Comparison of ENCODE assay signal across 8 cellular contexts in genomic region chr21:44801468-44802395, GRCh38. TPM values are rescaled to one million over a fixed set of nuclear protein-coding genes. Genes with fewer than 3 reads are reported as not detected.
A peak's percentile ranks its signal among the peaks of the same experiment; 100 is the strongest.
DNase-seq lines count a peak whose midpoint lies in the region; ATAC-seq and TF ChIP-seq lines count a peak whose summit lies in the region.

UBE2G2 (minus strand) TSS chr21:44801820; CDS start chr21:44801748, 72 bp downstream.

- H3K4me3 ChIP-seq in HUES64 (ENCODE audit: low read length) (peak within 1 kb of the TSS; percentile 96), epithelial cell of esophagus (ENCODE audit: low read length) (peak within 1 kb of the TSS; percentile 89)

- no peak for TF ChIP-seq CTCF in epithelial cell of esophagus (IDR thresholded peaks at IDR 0.05; ENCODE audit: insufficient read depth, low read depth, low read length, missing control alignments)

- WGBS in HUES64 = under 1% methylated on average over 97 of the region's 97 CpGs

- peak within 1 kb of the TSS; percentile 87 for H3K27ac ChIP-seq in HUES64 (ENCODE audit: low read depth, low read length)

- H3K4me1 ChIP-seq in HUES64 (ENCODE audit: insufficient read depth, low read length) = peaks cover 18% of the 10 kb centered on the region; the same call in 1 of the 2 replicates

- H3K36me3 ChIP-seq in HUES64 (ENCODE audit: insufficient read depth, low read length) = peaks cover 69% of the 10 kb centered on the region

- DNase-seq in CMK (ENCODE audit: low read depth) (peak; percentile 75), OCI-M1 (lab: John Stamatoyannopoulos, UW) (peak; percentile 93), activated T-cell treated with anti-CD3 and anti-CD28 coated beads for 4 hours (peak; percentile 80), epithelial cell of esophagus (ENCODE audit: low read depth) (peak; percentile 78), mucosa of gallbladder (ENCODE audit: low spot score) (peak; percentile 84)
- DNase-seq in stimulated activated CD8-positive, alpha-beta memory T cell treated with anti-CD3 and anti-CD28 coated beads, Interleukin-4, amount 100 ng/mL, for 24 hours (ENCODE audit: low read depth) = peak; percentile 76

- peak within 1 kb of the TSS; percentile 91 for H3K9ac ChIP-seq in HUES64 (ENCODE audit: low read depth, low read length)

- no peaks in the 10 kb centered on the region for H3K9me3 ChIP-seq in HUES64 (ENCODE audit: insufficient read depth, low read depth, low read length)

- H3K27me3 ChIP-seq in HUES64 (ENCODE audit: insufficient read depth, low read length) = no peaks in the 10 kb centered on the region

- ATAC-seq in GM21360 (IDR thresholded peaks at IDR 0.05; ENCODE audit: unreplicated experiment) = peak; percentile 69

RNA-seq across cellular contexts. Expression of gene UBE2G2, which starts in this region (rescaled TPM):
- 55.1 TPM for polyA plus RNA-seq in HUES64 (2013, experiment 1 of 2)
- polyA plus RNA-seq in HUES64 (2013, experiment 2 of 2) = 53.4 TPM
- 74.4 TPM for total RNA-seq in mucosa of gallbladder

Comparison
In these comparisons a context has a peak if more than half of its experiments do, and no peak if none do; other contexts are left out.
1. Peak in every context shown above with its lines: DNase-seq, ATAC-seq, H3K4me3 ChIP-seq and H3K27ac ChIP-seq.